ENCODE assay signal across 8 cellular contexts in genomic region chr4:183905081-183905592, GRCh38. TPM values are rescaled to one million over a fixed set of nuclear protein-coding genes. Genes with fewer than 3 reads are reported as not detected.
DNase-seq lines count a peak whose midpoint lies in the region; ATAC-seq, FAIRE-seq and TF ChIP-seq lines count a peak whose summit lies in the region.

TSS of gene STOX2 (plus strand) at chr4:183905307. CDS start at chr4:183906791, 1,484 bp downstream.

- H3K79me1 ChIP-seq in mesenchymal stem cell (replicated peaks; ENCODE audit: low read length, poor library complexity, severe bottlenecking) = no peaks in the 10 kb centered on the region

- H3K27ac ChIP-seq in HUES6 (ENCODE audit: low read depth, low read length) (peak within 1 kb of the TSS; percentile 83; the same call in 1 of the 2 replicates), endothelial cell of umbilical vein (ENCODE audit: insufficient read depth, low read depth, low read length) (no peak within 1 kb of the TSS), mesenchymal stem cell (ENCODE audit: low read length, poor library complexity, severe bottlenecking) (no peak within 1 kb of the TSS), temporal lobe (ENCODE audit: low read depth, low read length) (peak within 1 kb of the TSS; percentile 82)

- peak within 1 kb of the TSS; percentile 67 for H2BK15ac ChIP-seq in mesenchymal stem cell (ENCODE audit: low read depth, poor library complexity, severe bottlenecking)

- no TSS peak for BruUV-seq in endothelial cell of umbilical vein (replicated peaks; lab: Mats Ljungman, UMichigan)

- peaks cover 17% of the 10 kb centered on the region for H3K4me1 ChIP-seq in HUES6 (ENCODE audit: control insufficient read depth, insufficient read depth, low read length)
- no peaks in the 10 kb centered on the region for H3K4me1 ChIP-seq in endothelial cell of umbilical vein (ENCODE audit: control insufficient read depth, extremely low read depth, insufficient read depth, low read length)
- H3K4me1 ChIP-seq in mesenchymal stem cell (ENCODE audit: control insufficient read depth, insufficient read depth, low read depth, low read length) = peaks cover 21% of the 10 kb centered on the region

- H2AFZ ChIP-seq in endothelial cell of umbilical vein (ENCODE audit: low read depth, low read length) (peak within 1 kb of the TSS; percentile 53), mesenchymal stem cell (ENCODE audit: low read depth, low read length) (peak within 1 kb of the TSS; percentile 86)

- no peaks in the 10 kb centered on the region for H3K79me2 ChIP-seq in endothelial cell of umbilical vein (ENCODE audit: control insufficient read depth, insufficient read depth, low read length)

- peak within 1 kb of the TSS; percentile 93 for H3K9ac ChIP-seq in HUES6 (ENCODE audit: low read length)
- H3K9ac ChIP-seq in endothelial cell of umbilical vein (replicated peaks; ENCODE audit: extremely low read depth, insufficient read depth, low read length) = no peak within 1 kb of the TSS
- H3K9ac ChIP-seq in mesenchymal stem cell (ENCODE audit: low read length) = peak within 1 kb of the TSS; percentile 24

- no peak within 1 kb of the TSS for H4K91ac ChIP-seq in mesenchymal stem cell (ENCODE audit: low read length)

- TF ChIP-seq CTCF in AG10803 (conservative IDR thresholded peaks at IDR 0.05; ENCODE audit: low read length) = no peak
- TF ChIP-seq CTCF in endothelial cell of umbilical vein (IDR thresholded peaks at IDR 0.05; ENCODE audit: extremely low read depth in 1 of 2, insufficient read depth in 1 of 2, low read depth in 1 of 2, low read length in 2 of 2) = no peak

- TF ChIP-seq POLR2A in endothelial cell of umbilical vein (IDR thresholded peaks at IDR 0.05; ENCODE audit: low read depth, low read length) = no peak

- POLR2A ChIA-PET in endothelial cell of umbilical vein (lab: Charles Lee) = no interaction called here

- H3K4me3 ChIP-seq in AG10803 (ENCODE audit: low read length) = peak within 1 kb of the TSS; percentile 29
- peak within 1 kb of the TSS; percentile 89 for H3K4me3 ChIP-seq in HUES6 (ENCODE audit: low read depth, low read length)
- H3K4me3 ChIP-seq in endothelial cell of umbilical vein (replicated peaks in 1 of 3; ENCODE audit: insufficient read depth in 1 of 3, low read depth in 1 of 3, low read length in 3 of 3) = peak within 1 kb of the TSS in 2 of 3 experiments; percentile 40 to 43
- H3K4me3 ChIP-seq in mesenchymal stem cell (ENCODE audit: insufficient read depth in 1 of 2, low read depth in 1 of 2, low read length in 2 of 2) = peak within 1 kb of the TSS; percentile 58 to 77

- peak within 1 kb of the TSS in 1 of 2 experiments; percentile 39 for H2BK12ac ChIP-seq in mesenchymal stem cell (ENCODE audit: low read length in 2 of 2)

- DNase-seq in AG10803 (ENCODE audit: low read depth) (peak; percentile 6), endothelial cell of umbilical vein (ENCODE audit: low read depth, low spot score) (peak; percentile 49), mesenchymal stem cell (peak; percentile 71), AML-193 (lab: John Stamatoyannopoulos, UW) (no peak), HUDEP-2 (lab: John Stamatoyannopoulos, UW; ENCODE audit: unreplicated experiment in 76 of 76) (no peak)

- H4K20me1 ChIP-seq in endothelial cell of umbilical vein (replicated peaks; ENCODE audit: control insufficient read depth, extremely low read depth, insufficient read depth, low read length) = no peaks in the 10 kb centered on the region

- H3K36me3 ChIP-seq in HUES6 (ENCODE audit: control insufficient read depth, insufficient read depth, low read length) (no peaks in the 10 kb centered on the region), endothelial cell of umbilical vein (ENCODE audit: control insufficient read depth in 2 of 2, extremely low read depth in 1 of 2, insufficient read depth in 2 of 2, low read length in 2 of 2) (no peaks in the 10 kb centered on the region), mesenchymal stem cell (ENCODE audit: control insufficient read depth in 1 of 2, insufficient read depth in 2 of 2, low read depth in 1 of 2, low read length in 2 of 2) (no peaks in the 10 kb centered on the region)

- H3K23ac ChIP-seq in mesenchymal stem cell (ENCODE audit: low read length in 2 of 2) = peak within 1 kb of the TSS in 1 of 2 experiments; percentile 67

- H3K9me1 ChIP-seq in endothelial cell of umbilical vein (replicated peaks; ENCODE audit: control insufficient read depth, extremely low read depth, insufficient read depth, low read length) = no peaks in the 10 kb centered on the region

- dilution Hi-C loops in endothelial cell of umbilical vein (cut with MboI; ENCODE audit: extremely low pct_ligation_motif_present, low sequenced_read_pairs) = no loop called here

- peak within 1 kb of the TSS in 1 of 2 experiments; percentile 87 for H3K14ac ChIP-seq in mesenchymal stem cell (ENCODE audit: low read length in 2 of 2)

- FAIRE-seq in endothelial cell of umbilical vein (lab: Jason Lieb, UNC) = peak; percentile 77

- H2BK5ac ChIP-seq in mesenchymal stem cell (ENCODE audit: low read depth, low read length, poor library complexity, severe bottlenecking) = no peak within 1 kb of the TSS

- under 1% methylated on average over 45 of the region's 45 CpGs for WGBS in mesenchymal stem cell

- intact Hi-C loops in endothelial cell of umbilical vein (cut with micrococcal nuclease) = loop anchor here (2.0 to 5.0 kb wide), 2 partner anchors 64 to 183 kb away; no protein-coding TSS in a partner anchor

- H3K4me2 ChIP-seq in endothelial cell of umbilical vein (ENCODE audit: insufficient read depth, low read length) = peak within 1 kb of the TSS; percentile 56
- H3K4me2 ChIP-seq in mesenchymal stem cell (ENCODE audit: low read length, poor library complexity, severe bottlenecking) = peak within 1 kb of the TSS; percentile 99

- peaks cover 21% of the 10 kb centered on the region for H3K9me3 ChIP-seq in HUES6 (ENCODE audit: control insufficient read depth, insufficient read depth, low read depth, low read length)
- H3K9me3 ChIP-seq in endothelial cell of umbilical vein (replicated peaks; ENCODE audit: control insufficient read depth, insufficient read depth, low read length) = no peaks in the 10 kb centered on the region
- peaks cover 2% of the 10 kb centered on the region for H3K9me3 ChIP-seq in mesenchymal stem cell (ENCODE audit: control insufficient read depth, low read length)

- ATAC-seq in SK-N-SH treated with all-trans-retinoic acid at 6 μM for 48 hours = peak; percentile 78

- CTCF ChIA-PET in endothelial cell of umbilical vein (lab: Charles Lee) = no interaction called here

- H2AK5ac ChIP-seq in mesenchymal stem cell (ENCODE audit: low read length, severe bottlenecking) = no peak within 1 kb of the TSS

- H2BK120ac ChIP-seq in mesenchymal stem cell (ENCODE audit: low read depth, low read length) = no peak within 1 kb of the TSS

- peak within 1 kb of the TSS; percentile 49 for H4K8ac ChIP-seq in mesenchymal stem cell (ENCODE audit: low read length)

- H3K18ac ChIP-seq in mesenchymal stem cell (ENCODE audit: low read depth in 1 of 2, low read length in 2 of 2) = peak within 1 kb of the TSS; percentile 38 to 59

- H3K27me3 ChIP-seq in HUES6 (ENCODE audit: control insufficient read depth, insufficient read depth, low read length) (peaks cover 35% of the 10 kb centered on the region), endothelial cell of umbilical vein (ENCODE audit: control insufficient read depth in 2 of 2, insufficient read depth in 2 of 2, low read length in 2 of 2) (peaks cover 19 to 23% of the 10 kb centered on the region in 2 experiments), mesenchymal stem cell (ENCODE audit: control insufficient read depth in 1 of 2, insufficient read depth in 1 of 2, low read length in 2 of 2) (peaks cover 47 to 57% of the 10 kb centered on the region in 2 experiments)

- peak within 1 kb of the TSS in 1 of 2 experiments; percentile 26 for H3K4ac ChIP-seq in mesenchymal stem cell (ENCODE audit: low read depth in 1 of 2, low read length in 2 of 2)

TF ChIP-seq in endothelial cell of umbilical vein, 7 proteins besides CTCF, POLR2A, EP300 and RAD21:
- TF ChIP-seq JUN (IDR thresholded peaks at IDR 0.05; ENCODE audit: borderline replicate concordance, insufficient read depth, insufficient read length, low read depth) = no peak
- TF ChIP-seq POLR2AphosphoS5 (IDR thresholded peaks at IDR 0.05; ENCODE audit: insufficient read depth, low read depth, low read length) = no peak
- TF ChIP-seq MYC (IDR thresholded peaks at IDR 0.05; ENCODE audit: low read depth, low read length) = no peak
- no peak for TF ChIP-seq GATA2 (IDR thresholded peaks at IDR 0.05; ENCODE audit: insufficient read depth, insufficient read length, low read depth, low read length)
- no peak for TF ChIP-seq FOS (IDR thresholded peaks at IDR 0.05; ENCODE audit: borderline replicate concordance, insufficient read depth, low read length)
- no peak for TF ChIP-seq MAX (IDR thresholded peaks at IDR 0.05; ENCODE audit: insufficient read depth, insufficient read length)
- no peak for TF ChIP-seq EZH2 (IDR thresholded peaks at IDR 0.05; ENCODE audit: borderline replicate concordance, low read depth, low read length, severe bottlenecking)

RNA-seq across cellular contexts. Expression of gene STOX2, which starts in this region (rescaled TPM):
- total RNA-seq in endothelial cell of umbilical vein (0.02 and 0.24 TPM in 2 replicates), temporal lobe (34.7 TPM)
- polyA plus RNA-seq in endothelial cell of umbilical vein = 0.03 and 0.32 TPM in 2 replicates
- 0.01 and 0.13 TPM in 2 replicates for polyA plus RNA-seq in endothelial cell of umbilical vein (2011; cell fraction: cytosol; rRNA removed)
- polyA plus RNA-seq in endothelial cell of umbilical vein (2011; cell fraction: nucleus; rRNA removed) = 0.04 and 0.42 TPM in 2 replicates
- polyA plus RNA-seq in endothelial cell of umbilical vein (2012) = 0.07 TPM in 1 of 2 replicates, not detected in the other
- 0.02 TPM in 1 of 2 replicates, not detected in the other for polyA minus RNA-seq in endothelial cell of umbilical vein
- polyA minus RNA-seq in endothelial cell of umbilical vein (2011; cell fraction: cytosol; rRNA and poly(A)+ RNA removed) = 2.2 TPM
- 0.05 and 0.82 TPM in 2 replicates for polyA minus RNA-seq in endothelial cell of umbilical vein (2011; cell fraction: nucleus; rRNA and poly(A)+ RNA removed)
- polyA plus RNA-seq in mesenchymal stem cell (2013, experiment 1 of 2) = 2.7 TPM
- 2.3 TPM for polyA plus RNA-seq in mesenchymal stem cell (2013, experiment 2 of 2)

Comparison
In these comparisons a context has a peak if more than half of its experiments do, and no peak if none do; other contexts are left out.
1. RNA of gene STOX2 (total RNA-seq): 34.7 TPM in temporal lobe (single experiment); 0.02 to 0.24 TPM in endothelial cell of umbilical vein; every median in the first group is over 10 times any median in the second.
2. DNase-seq: peak in AG10803 (single experiment), endothelial cell of umbilical vein (single experiment) and mesenchymal stem cell (single experiment); none in AML-193 (0 of 2) and HUDEP-2 (0 of 76).
3. H3K4me3 ChIP-seq: peak in every context shown above with its lines; median percentile 89 in HUES6; 68 in mesenchymal stem cell; 42 in endothelial cell of umbilical vein; 29 in AG10803.
4. H3K27ac ChIP-seq: peak in HUES6 (single experiment) and temporal lobe (single experiment); none in endothelial cell of umbilical vein (single experiment) and mesenchymal stem cell (single experiment).